1 cellular context compared by ENCODE assay signal in the genomic region with DNA sequence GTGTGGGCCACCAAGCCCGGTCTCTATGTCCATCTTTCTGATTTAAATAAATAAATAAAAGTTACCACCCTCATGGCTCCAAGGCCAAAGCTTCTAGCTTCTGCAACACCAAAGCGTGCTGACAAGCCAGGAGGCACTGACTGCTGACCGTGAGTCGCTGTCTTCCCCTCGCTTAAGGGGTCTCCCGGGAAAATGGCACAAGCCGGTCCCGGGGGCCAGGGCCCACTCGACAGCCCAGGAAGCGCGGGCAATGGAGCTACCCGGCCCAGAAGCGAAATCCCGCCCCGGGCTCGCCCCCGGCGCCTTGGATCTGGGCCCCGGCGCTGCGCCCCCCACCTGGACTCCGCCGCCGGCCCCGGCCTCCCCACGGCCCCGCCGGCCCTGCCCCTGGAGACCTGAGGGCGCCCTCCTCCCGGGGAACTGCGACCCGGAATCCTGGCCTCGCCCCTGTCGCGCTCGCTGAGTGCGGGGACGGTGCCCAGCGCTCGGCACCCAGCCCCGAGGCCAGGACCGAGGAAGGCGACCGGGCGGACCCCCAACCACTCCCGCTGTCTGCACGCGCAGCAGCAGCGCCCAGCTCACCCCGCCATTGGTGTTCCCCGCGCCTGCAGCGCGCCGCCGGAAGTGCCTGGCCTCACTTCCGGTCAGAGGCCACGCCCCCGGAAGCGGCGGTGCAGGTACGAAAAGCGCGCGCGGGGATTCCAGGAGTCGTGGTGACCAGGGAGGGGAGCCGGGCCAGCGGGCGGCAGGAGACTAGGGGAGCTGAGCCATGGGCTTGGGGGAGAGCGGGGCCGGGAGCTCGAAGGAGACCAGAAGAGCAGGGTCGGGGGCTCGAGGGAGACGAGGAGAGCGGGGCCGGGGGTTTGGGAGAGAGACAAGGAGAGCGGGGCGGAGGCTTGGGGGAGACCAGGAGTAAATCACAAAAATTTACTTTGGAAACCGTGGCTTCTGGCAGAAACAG.
TF ChIP-seq lines count a peak whose summit lies in the region.

A gene (minus strand): TSS at position 626 of the 961 bp plus-strand sequence. CDS start 36 bp downstream, at position 590.
A gene (plus strand): TSS at position 647 of the 961 bp plus-strand sequence. CDS start 2,349 bp downstream, outside the sequence.

TF ChIP-seq in GM12878, 131 proteins besides CTCF, POLR2A, EP300 and RAD21 (continued from another document and continues in another):
- TF ChIP-seq, protein P1, sequence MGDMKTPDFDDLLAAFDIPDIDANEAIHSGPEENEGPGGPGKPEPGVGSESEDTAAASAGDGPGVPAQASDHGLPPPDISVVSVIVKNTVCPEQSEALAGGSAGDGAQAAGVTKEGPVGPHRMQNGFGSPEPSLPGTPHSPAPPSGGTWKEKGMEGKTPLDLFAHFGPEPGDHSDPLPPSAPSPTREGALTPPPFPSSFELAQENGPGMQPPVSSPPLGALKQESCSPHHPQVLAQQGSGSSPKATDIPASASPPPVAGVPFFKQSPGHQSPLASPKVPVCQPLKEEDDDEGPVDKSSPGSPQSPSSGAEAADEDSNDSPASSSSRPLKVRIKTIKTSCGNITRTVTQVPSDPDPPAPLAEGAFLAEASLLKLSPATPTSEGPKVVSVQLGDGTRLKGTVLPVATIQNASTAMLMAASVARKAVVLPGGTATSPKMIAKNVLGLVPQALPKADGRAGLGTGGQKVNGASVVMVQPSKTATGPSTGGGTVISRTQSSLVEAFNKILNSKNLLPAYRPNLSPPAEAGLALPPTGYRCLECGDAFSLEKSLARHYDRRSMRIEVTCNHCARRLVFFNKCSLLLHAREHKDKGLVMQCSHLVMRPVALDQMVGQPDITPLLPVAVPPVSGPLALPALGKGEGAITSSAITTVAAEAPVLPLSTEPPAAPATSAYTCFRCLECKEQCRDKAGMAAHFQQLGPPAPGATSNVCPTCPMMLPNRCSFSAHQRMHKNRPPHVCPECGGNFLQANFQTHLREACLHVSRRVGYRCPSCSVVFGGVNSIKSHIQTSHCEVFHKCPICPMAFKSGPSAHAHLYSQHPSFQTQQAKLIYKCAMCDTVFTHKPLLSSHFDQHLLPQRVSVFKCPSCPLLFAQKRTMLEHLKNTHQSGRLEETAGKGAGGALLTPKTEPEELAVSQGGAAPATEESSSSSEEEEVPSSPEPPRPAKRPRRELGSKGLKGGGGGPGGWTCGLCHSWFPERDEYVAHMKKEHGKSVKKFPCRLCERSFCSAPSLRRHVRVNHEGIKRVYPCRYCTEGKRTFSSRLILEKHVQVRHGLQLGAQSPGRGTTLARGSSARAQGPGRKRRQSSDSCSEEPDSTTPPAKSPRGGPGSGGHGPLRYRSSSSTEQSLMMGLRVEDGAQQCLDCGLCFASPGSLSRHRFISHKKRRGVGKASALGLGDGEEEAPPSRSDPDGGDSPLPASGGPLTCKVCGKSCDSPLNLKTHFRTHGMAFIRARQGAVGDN (IDR thresholded peaks at IDR 0.05): 0 out of 2 replicates have a peak, but pooled peaks have one; percentile 60
- TF ChIP-seq WRNIP1 (IDR thresholded peaks at IDR 0.05; ENCODE audit: borderline replicate concordance, low read depth, low read length): no peak
- TF ChIP-seq, protein P2, sequence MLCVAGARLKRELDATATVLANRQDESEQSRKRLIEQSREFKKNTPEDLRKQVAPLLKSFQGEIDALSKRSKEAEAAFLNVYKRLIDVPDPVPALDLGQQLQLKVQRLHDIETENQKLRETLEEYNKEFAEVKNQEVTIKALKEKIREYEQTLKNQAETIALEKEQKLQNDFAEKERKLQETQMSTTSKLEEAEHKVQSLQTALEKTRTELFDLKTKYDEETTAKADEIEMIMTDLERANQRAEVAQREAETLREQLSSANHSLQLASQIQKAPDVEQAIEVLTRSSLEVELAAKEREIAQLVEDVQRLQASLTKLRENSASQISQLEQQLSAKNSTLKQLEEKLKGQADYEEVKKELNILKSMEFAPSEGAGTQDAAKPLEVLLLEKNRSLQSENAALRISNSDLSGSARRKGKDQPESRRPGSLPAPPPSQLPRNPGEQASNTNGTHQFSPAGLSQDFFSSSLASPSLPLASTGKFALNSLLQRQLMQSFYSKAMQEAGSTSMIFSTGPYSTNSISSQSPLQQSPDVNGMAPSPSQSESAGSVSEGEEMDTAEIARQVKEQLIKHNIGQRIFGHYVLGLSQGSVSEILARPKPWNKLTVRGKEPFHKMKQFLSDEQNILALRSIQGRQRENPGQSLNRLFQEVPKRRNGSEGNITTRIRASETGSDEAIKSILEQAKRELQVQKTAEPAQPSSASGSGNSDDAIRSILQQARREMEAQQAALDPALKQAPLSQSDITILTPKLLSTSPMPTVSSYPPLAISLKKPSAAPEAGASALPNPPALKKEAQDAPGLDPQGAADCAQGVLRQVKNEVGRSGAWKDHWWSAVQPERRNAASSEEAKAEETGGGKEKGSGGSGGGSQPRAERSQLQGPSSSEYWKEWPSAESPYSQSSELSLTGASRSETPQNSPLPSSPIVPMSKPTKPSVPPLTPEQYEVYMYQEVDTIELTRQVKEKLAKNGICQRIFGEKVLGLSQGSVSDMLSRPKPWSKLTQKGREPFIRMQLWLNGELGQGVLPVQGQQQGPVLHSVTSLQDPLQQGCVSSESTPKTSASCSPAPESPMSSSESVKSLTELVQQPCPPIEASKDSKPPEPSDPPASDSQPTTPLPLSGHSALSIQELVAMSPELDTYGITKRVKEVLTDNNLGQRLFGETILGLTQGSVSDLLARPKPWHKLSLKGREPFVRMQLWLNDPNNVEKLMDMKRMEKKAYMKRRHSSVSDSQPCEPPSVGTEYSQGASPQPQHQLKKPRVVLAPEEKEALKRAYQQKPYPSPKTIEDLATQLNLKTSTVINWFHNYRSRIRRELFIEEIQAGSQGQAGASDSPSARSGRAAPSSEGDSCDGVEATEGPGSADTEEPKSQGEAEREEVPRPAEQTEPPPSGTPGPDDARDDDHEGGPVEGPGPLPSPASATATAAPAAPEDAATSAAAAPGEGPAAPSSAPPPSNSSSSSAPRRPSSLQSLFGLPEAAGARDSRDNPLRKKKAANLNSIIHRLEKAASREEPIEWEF (IDR thresholded peaks at IDR 0.05; ENCODE audit: insufficient replicate concordance, low read depth, low read length): no peak
- TF ChIP-seq, protein P3, sequence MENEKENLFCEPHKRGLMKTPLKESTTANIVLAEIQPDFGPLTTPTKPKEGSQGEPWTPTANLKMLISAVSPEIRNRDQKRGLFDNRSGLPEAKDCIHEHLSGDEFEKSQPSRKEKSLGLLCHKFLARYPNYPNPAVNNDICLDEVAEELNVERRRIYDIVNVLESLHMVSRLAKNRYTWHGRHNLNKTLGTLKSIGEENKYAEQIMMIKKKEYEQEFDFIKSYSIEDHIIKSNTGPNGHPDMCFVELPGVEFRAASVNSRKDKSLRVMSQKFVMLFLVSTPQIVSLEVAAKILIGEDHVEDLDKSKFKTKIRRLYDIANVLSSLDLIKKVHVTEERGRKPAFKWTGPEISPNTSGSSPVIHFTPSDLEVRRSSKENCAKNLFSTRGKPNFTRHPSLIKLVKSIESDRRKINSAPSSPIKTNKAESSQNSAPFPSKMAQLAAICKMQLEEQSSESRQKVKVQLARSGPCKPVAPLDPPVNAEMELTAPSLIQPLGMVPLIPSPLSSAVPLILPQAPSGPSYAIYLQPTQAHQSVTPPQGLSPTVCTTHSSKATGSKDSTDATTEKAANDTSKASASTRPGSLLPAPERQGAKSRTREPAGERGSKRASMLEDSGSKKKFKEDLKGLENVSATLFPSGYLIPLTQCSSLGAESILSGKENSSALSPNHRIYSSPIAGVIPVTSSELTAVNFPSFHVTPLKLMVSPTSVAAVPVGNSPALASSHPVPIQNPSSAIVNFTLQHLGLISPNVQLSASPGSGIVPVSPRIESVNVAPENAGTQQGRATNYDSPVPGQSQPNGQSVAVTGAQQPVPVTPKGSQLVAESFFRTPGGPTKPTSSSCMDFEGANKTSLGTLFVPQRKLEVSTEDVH (IDR thresholded peaks at IDR 0.05; ENCODE audit: low read depth, partially characterized antibody): peak; percentile 86
- TF ChIP-seq HCFC1 (IDR thresholded peaks at IDR 0.05; ENCODE audit: low read length): peak; percentile 48
- TF ChIP-seq POLR2AphosphoS2 (IDR thresholded peaks at IDR 0.05; ENCODE audit: low read depth, low read length): peak; percentile 84
- TF ChIP-seq SMC3 (IDR thresholded peaks at IDR 0.05; ENCODE audit: borderline replicate concordance, low read length): no peak
- no peak for TF ChIP-seq RBBP5 (conservative IDR thresholded peaks at IDR 0.05)
- TF ChIP-seq CHD2 (IDR thresholded peaks at IDR 0.05; ENCODE audit: borderline replicate concordance, low read depth, low read length): peak; percentile 73
- TF ChIP-seq, protein P4, sequence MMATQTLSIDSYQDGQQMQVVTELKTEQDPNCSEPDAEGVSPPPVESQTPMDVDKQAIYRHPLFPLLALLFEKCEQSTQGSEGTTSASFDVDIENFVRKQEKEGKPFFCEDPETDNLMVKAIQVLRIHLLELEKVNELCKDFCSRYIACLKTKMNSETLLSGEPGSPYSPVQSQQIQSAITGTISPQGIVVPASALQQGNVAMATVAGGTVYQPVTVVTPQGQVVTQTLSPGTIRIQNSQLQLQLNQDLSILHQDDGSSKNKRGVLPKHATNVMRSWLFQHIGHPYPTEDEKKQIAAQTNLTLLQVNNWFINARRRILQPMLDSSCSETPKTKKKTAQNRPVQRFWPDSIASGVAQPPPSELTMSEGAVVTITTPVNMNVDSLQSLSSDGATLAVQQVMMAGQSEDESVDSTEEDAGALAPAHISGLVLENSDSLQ (IDR thresholded peaks at IDR 0.05): peak; percentile 53
- no peak for TF ChIP-seq PAX8 (IDR thresholded peaks at IDR 0.05)
- peak; percentile 66 for TF ChIP-seq SP1 (IDR thresholded peaks at IDR 0.05; ENCODE audit: low read depth, low read length)
- TF ChIP-seq, protein P5, sequence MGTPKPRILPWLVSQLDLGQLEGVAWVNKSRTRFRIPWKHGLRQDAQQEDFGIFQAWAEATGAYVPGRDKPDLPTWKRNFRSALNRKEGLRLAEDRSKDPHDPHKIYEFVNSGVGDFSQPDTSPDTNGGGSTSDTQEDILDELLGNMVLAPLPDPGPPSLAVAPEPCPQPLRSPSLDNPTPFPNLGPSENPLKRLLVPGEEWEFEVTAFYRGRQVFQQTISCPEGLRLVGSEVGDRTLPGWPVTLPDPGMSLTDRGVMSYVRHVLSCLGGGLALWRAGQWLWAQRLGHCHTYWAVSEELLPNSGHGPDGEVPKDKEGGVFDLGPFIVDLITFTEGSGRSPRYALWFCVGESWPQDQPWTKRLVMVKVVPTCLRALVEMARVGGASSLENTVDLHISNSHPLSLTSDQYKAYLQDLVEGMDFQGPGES (IDR thresholded peaks at IDR 0.05): 0 out of 2 replicates have a peak, but pooled peaks have one; percentile 19
- TF ChIP-seq, protein P6, sequence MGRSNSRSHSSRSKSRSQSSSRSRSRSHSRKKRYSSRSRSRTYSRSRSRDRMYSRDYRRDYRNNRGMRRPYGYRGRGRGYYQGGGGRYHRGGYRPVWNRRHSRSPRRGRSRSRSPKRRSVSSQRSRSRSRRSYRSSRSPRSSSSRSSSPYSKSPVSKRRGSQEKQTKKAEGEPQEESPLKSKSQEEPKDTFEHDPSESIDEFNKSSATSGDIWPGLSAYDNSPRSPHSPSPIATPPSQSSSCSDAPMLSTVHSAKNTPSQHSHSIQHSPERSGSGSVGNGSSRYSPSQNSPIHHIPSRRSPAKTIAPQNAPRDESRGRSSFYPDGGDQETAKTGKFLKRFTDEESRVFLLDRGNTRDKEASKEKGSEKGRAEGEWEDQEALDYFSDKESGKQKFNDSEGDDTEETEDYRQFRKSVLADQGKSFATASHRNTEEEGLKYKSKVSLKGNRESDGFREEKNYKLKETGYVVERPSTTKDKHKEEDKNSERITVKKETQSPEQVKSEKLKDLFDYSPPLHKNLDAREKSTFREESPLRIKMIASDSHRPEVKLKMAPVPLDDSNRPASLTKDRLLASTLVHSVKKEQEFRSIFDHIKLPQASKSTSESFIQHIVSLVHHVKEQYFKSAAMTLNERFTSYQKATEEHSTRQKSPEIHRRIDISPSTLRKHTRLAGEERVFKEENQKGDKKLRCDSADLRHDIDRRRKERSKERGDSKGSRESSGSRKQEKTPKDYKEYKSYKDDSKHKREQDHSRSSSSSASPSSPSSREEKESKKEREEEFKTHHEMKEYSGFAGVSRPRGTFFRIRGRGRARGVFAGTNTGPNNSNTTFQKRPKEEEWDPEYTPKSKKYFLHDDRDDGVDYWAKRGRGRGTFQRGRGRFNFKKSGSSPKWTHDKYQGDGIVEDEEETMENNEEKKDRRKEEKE (IDR thresholded peaks at IDR 0.05): no peak
- TF ChIP-seq, protein P7, sequence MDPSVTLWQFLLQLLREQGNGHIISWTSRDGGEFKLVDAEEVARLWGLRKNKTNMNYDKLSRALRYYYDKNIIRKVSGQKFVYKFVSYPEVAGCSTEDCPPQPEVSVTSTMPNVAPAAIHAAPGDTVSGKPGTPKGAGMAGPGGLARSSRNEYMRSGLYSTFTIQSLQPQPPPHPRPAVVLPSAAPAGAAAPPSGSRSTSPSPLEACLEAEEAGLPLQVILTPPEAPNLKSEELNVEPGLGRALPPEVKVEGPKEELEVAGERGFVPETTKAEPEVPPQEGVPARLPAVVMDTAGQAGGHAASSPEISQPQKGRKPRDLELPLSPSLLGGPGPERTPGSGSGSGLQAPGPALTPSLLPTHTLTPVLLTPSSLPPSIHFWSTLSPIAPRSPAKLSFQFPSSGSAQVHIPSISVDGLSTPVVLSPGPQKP (IDR thresholded peaks at IDR 0.05; ENCODE audit: low read depth, low read length): peak; percentile 93
- TF ChIP-seq SUPT20H (IDR thresholded peaks at IDR 0.05; ENCODE audit: borderline replicate concordance, control insufficient read depth, low read depth, low read length): no peak
- no peak for TF ChIP-seq TCF7 (IDR thresholded peaks at IDR 0.05; ENCODE audit: borderline replicate concordance)
- peak; percentile 77 for TF ChIP-seq KLF5 (IDR thresholded peaks at IDR 0.05; ENCODE audit: partially characterized antibody)
- no peak for TF ChIP-seq CBX3 (IDR thresholded peaks at IDR 0.05; ENCODE audit: borderline replicate concordance, low read depth)
- TF ChIP-seq, protein P8, sequence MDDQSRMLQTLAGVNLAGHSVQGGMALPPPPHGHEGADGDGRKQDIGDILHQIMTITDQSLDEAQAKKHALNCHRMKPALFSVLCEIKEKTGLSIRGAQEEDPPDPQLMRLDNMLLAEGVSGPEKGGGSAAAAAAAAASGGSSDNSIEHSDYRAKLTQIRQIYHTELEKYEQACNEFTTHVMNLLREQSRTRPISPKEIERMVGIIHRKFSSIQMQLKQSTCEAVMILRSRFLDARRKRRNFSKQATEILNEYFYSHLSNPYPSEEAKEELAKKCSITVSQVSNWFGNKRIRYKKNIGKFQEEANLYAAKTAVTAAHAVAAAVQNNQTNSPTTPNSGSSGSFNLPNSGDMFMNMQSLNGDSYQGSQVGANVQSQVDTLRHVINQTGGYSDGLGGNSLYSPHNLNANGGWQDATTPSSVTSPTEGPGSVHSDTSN (IDR thresholded peaks at IDR 0.05; ENCODE audit: insufficient replicate concordance, low read depth, low read length): no peak
- TF ChIP-seq SREBF2 (IDR thresholded peaks at IDR 0.05; ENCODE audit: low read length): peak; percentile 68
- TF ChIP-seq RB1 (IDR thresholded peaks at IDR 0.05; ENCODE audit: borderline replicate concordance): peak; percentile 93; the same call in 1 of the 2 replicates
- TF ChIP-seq NBN (IDR thresholded peaks at IDR 0.05): peak; percentile 48; the same call in 1 of the 2 replicates
- no peak; a peak in 1 of 4 replicates for TF ChIP-seq IKZF2 (IDR thresholded peaks at IDR 0.05)
- TF ChIP-seq YY1 (IDR thresholded peaks at IDR 0.05; ENCODE audit: low read depth, low read length): peak; percentile 95
- TF ChIP-seq SMARCA5 (IDR thresholded peaks at IDR 0.05): peak; percentile 73; the same call in 1 of the 2 replicates
- TF ChIP-seq, protein P9, sequence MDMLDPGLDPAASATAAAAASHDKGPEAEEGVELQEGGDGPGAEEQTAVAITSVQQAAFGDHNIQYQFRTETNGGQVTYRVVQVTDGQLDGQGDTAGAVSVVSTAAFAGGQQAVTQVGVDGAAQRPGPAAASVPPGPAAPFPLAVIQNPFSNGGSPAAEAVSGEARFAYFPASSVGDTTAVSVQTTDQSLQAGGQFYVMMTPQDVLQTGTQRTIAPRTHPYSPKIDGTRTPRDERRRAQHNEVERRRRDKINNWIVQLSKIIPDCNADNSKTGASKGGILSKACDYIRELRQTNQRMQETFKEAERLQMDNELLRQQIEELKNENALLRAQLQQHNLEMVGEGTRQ (IDR thresholded peaks at IDR 0.05; ENCODE audit: borderline replicate concordance, low read depth, low read length): no peak
- peak; percentile 44 for TF ChIP-seq SMAD1 (IDR thresholded peaks at IDR 0.05; ENCODE audit: low read depth, partially characterized antibody)
